Comparison of ENCODE assay signal across 8 cellular contexts in the genomic region with DNA sequence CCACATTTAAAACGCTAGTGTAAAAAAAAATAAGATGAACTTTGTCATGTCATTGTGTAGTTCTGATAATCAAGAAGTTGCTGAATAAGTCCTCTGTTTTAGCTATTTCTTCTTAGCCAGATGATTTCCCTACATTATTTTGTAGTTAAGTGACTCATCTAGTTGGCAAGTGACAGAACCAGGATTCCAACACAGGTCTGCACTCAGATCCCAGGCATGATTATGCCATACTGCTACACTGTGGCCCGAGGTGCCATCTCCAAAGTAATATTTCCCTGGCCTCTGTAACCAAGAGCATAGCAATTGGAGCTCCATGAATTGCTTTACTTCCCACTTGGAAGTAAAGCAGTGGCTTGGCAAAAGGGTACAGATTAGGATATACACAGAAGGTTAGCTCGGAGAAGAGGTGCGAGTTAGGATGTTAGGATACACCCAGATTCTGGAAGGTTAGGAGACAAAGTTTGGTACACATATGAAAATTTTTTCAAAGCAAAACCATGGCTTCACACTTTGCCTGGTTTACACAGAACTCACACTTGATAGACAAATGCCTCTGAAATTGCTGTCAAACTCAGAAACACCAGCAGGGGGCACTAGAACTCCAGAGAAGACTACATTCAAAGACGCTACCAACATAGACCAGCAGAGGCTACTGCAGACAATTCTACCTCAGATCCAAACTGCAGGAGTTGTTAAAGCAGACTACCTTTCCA. TPM values are rescaled to one million over a fixed set of nuclear protein-coding genes. Genes with fewer than 3 reads are reported as not detected.
DNase-seq lines count a peak whose midpoint lies in the region; ATAC-seq, FAIRE-seq and TF ChIP-seq lines count a peak whose summit lies in the region.

No MANE protein-coding gene starts in this region.

- peak; percentile 79 to 94 (median 90) for TF ChIP-seq CTCF in GM12878 (IDR thresholded peaks at IDR 0.05 in 2 of 3, conservative IDR thresholded peaks at IDR 0.05 in 1 of 3; ENCODE audit: control insufficient read depth in 2 of 3, extremely low read depth in 1 of 3, insufficient read depth in 1 of 3, low read depth in 3 of 3, low read length in 3 of 3)

- TF ChIP-seq RAD21 in GM12878 (IDR thresholded peaks at IDR 0.05; ENCODE audit: insufficient read depth, low read depth, low read length), result peak; percentile 98

- H3K27me3 ChIP-seq in GM12878 (replicated peaks in 1 of 2; ENCODE audit: control insufficient read depth in 2 of 2, insufficient read depth in 2 of 2, low read length in 1 of 2), result no peaks in the 10 kb centered on the region; a peak in 1 of 4 replicates
- no peaks in the 10 kb centered on the region for H3K27me3 ChIP-seq in iPS DF 6.9 (ENCODE audit: control insufficient read depth, insufficient read depth, low read length)

- SMC1A ChIA-PET in GM12878 (lab: Charles Lee; ENCODE audit: uncharacterized antibody, unreplicated experiment), result interaction anchor here (0.6 to 4.5 kb wide), 4 partner anchors 13 to 83 kb away, joined by 3 to 22 read pairs (median 4); no protein-coding TSS in a partner anchor

- no peaks in the 10 kb centered on the region for H3K9me3 ChIP-seq in GM12878 (replicated peaks; ENCODE audit: control insufficient read depth, insufficient read depth, low read length)
- no peaks in the 10 kb centered on the region for H3K9me3 ChIP-seq in iPS DF 6.9 (ENCODE audit: control insufficient read depth, insufficient read depth, low read length)

- no peak for TF ChIP-seq EP300 in GM12878 (IDR thresholded peaks at IDR 0.05; ENCODE audit: borderline replicate concordance in 1 of 2, control insufficient read depth in 1 of 2, low read depth in 2 of 2, low read length in 2 of 2)

- H3K27ac ChIP-seq in GM12878 (ENCODE audit: control insufficient read depth, insufficient read depth) (no peak overlapping the region), iPS DF 6.9 (ENCODE audit: low read length) (no peak overlapping the region)

- H3K36me3 ChIP-seq in GM12878 (ENCODE audit: control insufficient read depth in 2 of 2, insufficient read depth in 2 of 2, low read length in 1 of 2) (no peaks in the 10 kb centered on the region), iPS DF 6.9 (ENCODE audit: control insufficient read depth, insufficient read depth, low read length) (no peaks in the 10 kb centered on the region)

- H2AFZ ChIP-seq in GM12878 (ENCODE audit: control insufficient read depth, low read depth, low read length), result no peak overlapping the region

- in situ Hi-C loops in GM12878 (cut with MboI), result loop anchor here (5.0 kb wide), 1 partner anchor 82 kb away; no protein-coding TSS in a partner anchor

- RAD21 ChIA-PET in GM12878 (lab: Charles Lee; ENCODE audit: unreplicated experiment), result interaction anchor here (4.1 kb wide), 1 partner anchor 82 kb away, joined by 22 read pairs; no protein-coding TSS in a partner anchor

- H3K9ac ChIP-seq in GM12878 (ENCODE audit: control insufficient read depth, insufficient read depth, low read length), result no peak overlapping the region

- intact Hi-C loops in GM12878 (cut with micrococcal nuclease; ENCODE audit: unreplicated experiment), result loop anchor here (1.0 to 5.0 kb wide), 4 partner anchors 83 to 602 kb away; no protein-coding TSS in a partner anchor

- CTCF ChIA-PET in GM12878 (lab: Yijun Ruan, JAX), result interaction anchor here (0.6 to 7.5 kb wide), 14 partner anchors 10 to 601 kb away, joined by 3 to 128 read pairs (median 4); no protein-coding TSS in a partner anchor

- FAIRE-seq in GM12878 (lab: Jason Lieb, UNC), result peak; percentile 91

- no peak overlapping the region for H3K4me2 ChIP-seq in GM12878 (ENCODE audit: control insufficient read depth, insufficient read depth)

- ATAC-seq in HG02938 (IDR thresholded peaks at IDR 0.05; ENCODE audit: unreplicated experiment), result peak; percentile 88
- peak; percentile 97 for ATAC-seq in GM12878

- TF ChIP-seq POLR2A in GM12878 (IDR thresholded peaks at IDR 0.05; ENCODE audit: low read depth, low read length), result no peak

- no TSS peak for BruUV-seq in GM12878 (replicated peaks; lab: Mats Ljungman, UMichigan)

- DNase-seq in NK-92 treated with Interleukin-12 subunit alpha and Interleukin-12 subunit beta, amount 100 ng/mL, for 24 hours (lab: John Stamatoyannopoulos, UW), result peak; percentile 4
- DNase-seq in NK-92 (lab: John Stamatoyannopoulos, UW; ENCODE audit: unreplicated experiment), result no peak
- DNase-seq in NCI-H187 treated with DMSO at 0.1 percent for 48 hours (lab: John Stamatoyannopoulos, UW), result peak; percentile 5
- peak; percentile 2 for DNase-seq in T1000 (lab: John Stamatoyannopoulos, UW)
- peak; percentile 53 for DNase-seq in GM12878 (ENCODE audit: low read depth, low spot score)
- DNase-seq in iPS DF 6.9 (ENCODE audit: low read depth, low spot score), result peak; percentile 31
- peak; percentile 28 to 85 (median 41) for DNase-seq in stimulated activated CD4-positive, alpha-beta T cell treated with anti-CD3 and anti-CD28 coated beads, Interleukin-12 subunit alpha, Interleukin-12 subunit beta, amount 100 ng/mL, for 48 hours (ENCODE audit: low read depth in 2 of 3, low spot score in 1 of 3)

- H3K4me1 ChIP-seq in GM12878 (ENCODE audit: control insufficient read depth, insufficient read depth, low read length) (peaks cover 7% of the 10 kb centered on the region; the same call in 1 of the 2 replicates), iPS DF 6.9 (ENCODE audit: control insufficient read depth, insufficient read depth, low read length) (no peaks in the 10 kb centered on the region)

- H4K20me1 ChIP-seq in GM12878 (ENCODE audit: control insufficient read depth, insufficient read depth), result no peaks in the 10 kb centered on the region

- H3K4me3 ChIP-seq in GM12878 (no peak overlapping the region), iPS DF 6.9 (ENCODE audit: low read length) (no peak overlapping the region)

- H3K79me2 ChIP-seq in GM12878 (ENCODE audit: control insufficient read depth, insufficient read depth, low read length), result no peaks in the 10 kb centered on the region

- WGBS in GM12878 (ENCODE audit: insufficient coverage, insufficient replicate concordance, low lambda C conversion rate, missing lambda C conversion rate), result under 1% methylated on average over 5 of the region's 5 CpGs
- WGBS in iPS DF 6.9 (ENCODE audit: insufficient coverage, insufficient read length), result no CpG with 5 or more reads among the region's 5 CpGs

- POLR2A ChIA-PET in GM12878 (lab: Charles Lee), result no interaction called here

RNA-seq across cellular contexts. Expression of a gene that starts 41.4 kb away (rescaled TPM):
- not detected in 2 replicates for total RNA-seq in GM12878 (2013; cell fraction: nucleolus; rRNA removed)
- not detected in 2 replicates for total RNA-seq in GM12878 (2014; rRNA removed)
- not detected in 2 replicates for total RNA-seq in GM12878 (2014; rRNA removed; fragmentation: Illumina TruSeq; extraction: Trizol)
- not detected in 2 replicates for total RNA-seq in GM12878 (2021)
- polyA plus RNA-seq in GM12878 (2011; ENCODE audit: low read depth), result not detected
- polyA plus RNA-seq in GM12878 (2011; rRNA removed), result not detected in 2 replicates
- polyA plus RNA-seq in GM12878 (2011; cell fraction: cytosol; rRNA removed), result not detected in 2 replicates
- polyA plus RNA-seq in GM12878 (2011; cell fraction: nucleus; rRNA removed), result not detected in 2 replicates
- polyA plus RNA-seq in GM12878 (2012), result not detected in 2 replicates
- not detected in 2 replicates for polyA plus RNA-seq in GM12878 (2014; fragmentation: Illumina TruSeq; extraction: Trizol)
- not detected for polyA plus RNA-seq in GM12878 (2014; fragmentation: Nextera tagmentation; extraction: Ambion mirVana)
- polyA plus RNA-seq in GM12878 (2014; rRNA removed), result not detected in 2 replicates
- polyA plus RNA-seq in GM12878 (2016; fragmentation: Nextera tagmentation; extraction: Ambion mirVana), result not detected
- not detected in 2 replicates for polyA minus RNA-seq in GM12878 (2011; rRNA and poly(A)+ RNA removed)
- not detected in 2 replicates for polyA minus RNA-seq in GM12878 (2011; cell fraction: cytosol; rRNA and poly(A)+ RNA removed)
- polyA minus RNA-seq in GM12878 (2011; cell fraction: nucleus; rRNA and poly(A)+ RNA removed), result not detected in 2 replicates

RNA-seq across cellular contexts. Expression of a gene that starts 46.5 kb away (rescaled TPM):
- total RNA-seq in GM12878 (2013; cell fraction: nucleolus; rRNA removed), result not detected in 2 replicates
- total RNA-seq in GM12878 (2014; rRNA removed), result 0.11 and 0.22 TPM in 2 replicates
- total RNA-seq in GM12878 (2014; rRNA removed; fragmentation: Illumina TruSeq; extraction: Trizol), result 0.09 and 0.31 TPM in 2 replicates
- total RNA-seq in GM12878 (2021), result 0.74 TPM in 1 of 2 replicates, not detected in the other
- not detected for polyA plus RNA-seq in GM12878 (2011; ENCODE audit: low read depth)
- polyA plus RNA-seq in GM12878 (2011; rRNA removed), result not detected in 2 replicates
- polyA plus RNA-seq in GM12878 (2011; cell fraction: cytosol; rRNA removed), result 0.03 TPM in 1 of 2 replicates, not detected in the other
- not detected in 2 replicates for polyA plus RNA-seq in GM12878 (2011; cell fraction: nucleus; rRNA removed)
- polyA plus RNA-seq in GM12878 (2012), result 0.14 TPM in 1 of 2 replicates, not detected in the other
- polyA plus RNA-seq in GM12878 (2014; fragmentation: Illumina TruSeq; extraction: Trizol), result 0.22 and 0.38 TPM in 2 replicates
- under 1 TPM; 0.13 to 0.29 TPM for polyA plus RNA-seq in GM12878 (2014; fragmentation: Nextera tagmentation; extraction: Ambion mirVana)
- 0.15 and 0.17 TPM in 2 replicates for polyA plus RNA-seq in GM12878 (2014; rRNA removed)
- polyA plus RNA-seq in GM12878 (2016; fragmentation: Nextera tagmentation; extraction: Ambion mirVana), result under 1 TPM in 1 of 2 experiments, not detected in 1; 0.07 TPM
- not detected in 2 replicates for polyA minus RNA-seq in GM12878 (2011; rRNA and poly(A)+ RNA removed)
- not detected in 2 replicates for polyA minus RNA-seq in GM12878 (2011; cell fraction: cytosol; rRNA and poly(A)+ RNA removed)
- not detected in 2 replicates for polyA minus RNA-seq in GM12878 (2011; cell fraction: nucleus; rRNA and poly(A)+ RNA removed)

RNA-seq across cellular contexts. Expression of a gene that starts 48.8 kb away (rescaled TPM):
- total RNA-seq in GM12878 (2013; cell fraction: nucleolus; rRNA removed), result not detected in 2 replicates
- total RNA-seq in GM12878 (2014; rRNA removed) (not detected in 2 replicates), GM12878 (2014; rRNA removed; fragmentation: Illumina TruSeq; extraction: Trizol) (0.04 TPM in 1 of 2 replicates, not detected in the other), GM12878 (2021) (0.23 and 0.24 TPM in 2 replicates)
- not detected for polyA plus RNA-seq in GM12878 (2011; ENCODE audit: low read depth)
- polyA plus RNA-seq in GM12878 (2011; rRNA removed) (0.05 and 0.06 TPM in 2 replicates), GM12878 (2014; fragmentation: Illumina TruSeq; extraction: Trizol) (0.19 TPM in 1 of 2 replicates, not detected in the other), GM12878 (2014; fragmentation: Nextera tagmentation; extraction: Ambion mirVana) (not detected), GM12878 (2014; rRNA removed) (0.08 TPM in 1 of 2 replicates, not detected in the other), GM12878 (2016; fragmentation: Nextera tagmentation; extraction: Ambion mirVana) (under 1 TPM in 1 of 2 experiments, not detected in 1; 0.10 TPM)
- 0.03 and 0.07 TPM in 2 replicates for polyA plus RNA-seq in GM12878 (2011; cell fraction: cytosol; rRNA removed)
- not detected in 2 replicates for polyA plus RNA-seq in GM12878 (2011; cell fraction: nucleus; rRNA removed)
- 0.08 TPM in 1 of 2 replicates, not detected in the other for polyA plus RNA-seq in GM12878 (2012)
- polyA minus RNA-seq in GM12878 (2011; rRNA and poly(A)+ RNA removed), result 0.10 TPM in 1 of 2 replicates, not detected in the other
- polyA minus RNA-seq in GM12878 (2011; cell fraction: cytosol; rRNA and poly(A)+ RNA removed), result 0.83 TPM in 1 of 2 replicates, not detected in the other
- 0.19 TPM in 1 of 2 replicates, not detected in the other for polyA minus RNA-seq in GM12878 (2011; cell fraction: nucleus; rRNA and poly(A)+ RNA removed)
